ENCODE assay signal across 8 cellular contexts in genomic region chr2:64211471-64211870, GRCh38.
DNase-seq lines count a peak whose midpoint lies in the region; ATAC-seq, FAIRE-seq and TF ChIP-seq lines count a peak whose summit lies in the region.
"Had no signal": no experiment of that assay in that cellular context is flagged by ENCODE, and none has a peak within 500 bp of the region (broad histone marks: within the 10 kb centered on the region; RNA-seq: fewer than 3 reads in every experiment).

No MANE protein-coding gene starts in this region.

- H3K9me3 ChIP-seq in PC-9 (ENCODE audit: insufficient read depth, low read depth), result no peaks in the 10 kb centered on the region
- no peaks in the 10 kb centered on the region for H3K9me3 ChIP-seq in spleen

- no peaks in the 10 kb centered on the region for H3K27me3 Mint-ChIP-seq in dendritic cell treated with granulocyte-macrophage colony-stimulating factor and Interleukin-4, amounts not matched to agents 40 ng/mL and 50 ng/mL, for 4 days
- peaks cover 4% of the 10 kb centered on the region for H3K27me3 Mint-ChIP-seq in glutamatergic neuron (ENCODE audit: unreplicated experiment)

- H3K4me1 ChIP-seq in PC-9 (replicated peaks; ENCODE audit: insufficient read depth) (peaks cover 48% of the 10 kb centered on the region), spleen (peaks cover 30 to 50% (median 41%) of the 10 kb centered on the region in 6 donors)

- no peaks in the 10 kb centered on the region for H3K9me3 Mint-ChIP-seq in dendritic cell treated with granulocyte-macrophage colony-stimulating factor and Interleukin-4, amounts not matched to agents 40 ng/mL and 50 ng/mL, for 4 days
- H3K9me3 Mint-ChIP-seq in glutamatergic neuron (ENCODE audit: unreplicated experiment), result peaks cover 2% of the 10 kb centered on the region

- TSS peak; percentile 73 for BruUV-seq in PC-9 (replicated peaks; lab: Mats Ljungman, UMichigan)

- TF ChIP-seq CTCF in PC-9 (conservative IDR thresholded peaks at IDR 0.05) (no peak), spleen (IDR thresholded peaks at IDR 0.05 in 8 of 11, conservative IDR thresholded peaks at IDR 0.05 in 3 of 11) (no peak), glutamatergic neuron (IDR thresholded peaks at IDR 0.05; ENCODE audit: partially characterized antibody, unreplicated experiment) (no peak)

- H3K9me2 ChIP-seq in PC-9 (ENCODE audit: insufficient read depth), result no peaks in the 10 kb centered on the region

- WGBS in spleen, 5 donors, result 75 to 95% (median 86%) methylated on average over 3 of the region's 3 CpGs

- H3K36me3 ChIP-seq in PC-9 (ENCODE audit: low read depth) (no peaks in the 10 kb centered on the region), spleen (no peaks in the 10 kb centered on the region)

- POLR2A ChIA-PET in PC-9 (lab: Charles Lee; ENCODE audit: unreplicated experiment), result interaction anchor here (0.6 kb wide), 1 partner anchor 242 kb away, joined by 3 read pairs; no protein-coding TSS in a partner anchor

- H4K20me1 ChIP-seq in PC-9 (ENCODE audit: insufficient read depth), result no peaks in the 10 kb centered on the region

- H3K27ac ChIP-seq in PC-9, result peak overlapping the region; percentile 69
- peak overlapping the region in 7 of 8 donors; percentile 39 to 93 (median 84) for H3K27ac ChIP-seq in spleen

- FAIRE-seq in GM12891 (lab: Jason Lieb, UNC), result peak; percentile 78

- peak overlapping the region; percentile 64 for H3K27ac Mint-ChIP-seq in dendritic cell treated with granulocyte-macrophage colony-stimulating factor and Interleukin-4, amounts not matched to agents 40 ng/mL and 50 ng/mL, for 4 days
- no peak overlapping the region for H3K27ac Mint-ChIP-seq in glutamatergic neuron (ENCODE audit: unreplicated experiment)

- no peaks in the 10 kb centered on the region for H3K27me3 ChIP-seq in PC-9 (ENCODE audit: insufficient read depth, low read depth)
- H3K27me3 ChIP-seq in spleen (replicated peaks in 1 of 7), result no peaks in the 10 kb centered on the region

- peak overlapping the region; percentile 41; the same call in 1 of the 2 replicates for H3K4me2 ChIP-seq in PC-9

- CTCF ChIA-PET in PC-9 (lab: Charles Lee), result no interaction called here

- no peak for ATAC-seq in HG02885 (IDR thresholded peaks at IDR 0.05; ENCODE audit: poor library complexity, unreplicated experiment)

- intact Hi-C loops in PC-9 (cut with micrococcal nuclease; ENCODE audit: unreplicated experiment), result no loop called here
- intact Hi-C loops in dendritic cell treated with granulocyte-macrophage colony-stimulating factor and Interleukin-4, amounts not matched to agents 40 ng/mL and 50 ng/mL, for 4 days (cut with micrococcal nuclease), result loop anchor here (5.0 kb wide), 2 partner anchors 66 to 69 kb away; partner anchors contain the start of gene PELI1
- intact Hi-C loops in spleen (cut with DNase I; ENCODE audit: low total_unique reads), result no loop called here

- no peak for DNase-seq in GM12891 (ENCODE audit: insufficient read length, low spot score)
- no peak for DNase-seq in PC-9
- DNase-seq in spleen, result no peak
- no peak for DNase-seq in HUDEP-2 (lab: John Stamatoyannopoulos, UW; ENCODE audit: unreplicated experiment in 76 of 76)
- DNase-seq in glutamatergic neuron, result no peak
- DNase-seq: activated CD4-positive, alpha-beta T cell treated with anti-CD3 and anti-CD28 coated beads, Interleukin-2, amount 50 U/mL, for 48 hours had no signal

- no peak overlapping the region for H3K4me3 Mint-ChIP-seq in dendritic cell treated with granulocyte-macrophage colony-stimulating factor and Interleukin-4, amounts not matched to agents 40 ng/mL and 50 ng/mL, for 4 days
- no peak overlapping the region for H3K4me3 Mint-ChIP-seq in glutamatergic neuron (ENCODE audit: unreplicated experiment)

- TF ChIP-seq POLR2A in GM12891 (IDR thresholded peaks at IDR 0.05; ENCODE audit: low read depth, low read length) (no peak), spleen (IDR thresholded peaks at IDR 0.05) (no peak)

- no peak overlapping the region for H2AFZ ChIP-seq in PC-9

- H3K79me2 ChIP-seq in PC-9 (ENCODE audit: low read depth), result no peaks in the 10 kb centered on the region

- H3K4me1 Mint-ChIP-seq in dendritic cell treated with granulocyte-macrophage colony-stimulating factor and Interleukin-4, amounts not matched to agents 40 ng/mL and 50 ng/mL, for 4 days (ENCODE audit: low read depth), result peaks cover 50% of the 10 kb centered on the region
- H3K4me1 Mint-ChIP-seq in glutamatergic neuron (ENCODE audit: low read depth, unreplicated experiment), result no peaks in the 10 kb centered on the region

- H3K4me3 ChIP-seq in PC-9 (no peak overlapping the region), spleen (peak overlapping the region in 1 of 8 donors; percentile 47)

- no peaks in the 10 kb centered on the region for H3K36me3 Mint-ChIP-seq in dendritic cell treated with granulocyte-macrophage colony-stimulating factor and Interleukin-4, amounts not matched to agents 40 ng/mL and 50 ng/mL, for 4 days (ENCODE audit: low read depth)
- no peaks in the 10 kb centered on the region for H3K36me3 Mint-ChIP-seq in glutamatergic neuron (ENCODE audit: unreplicated experiment)

- H3F3A ChIP-seq in PC-9 (ENCODE audit: insufficient read depth, low read depth), result peaks cover 26% of the 10 kb centered on the region

TF ChIP-seq in GM12891, 5 proteins besides CTCF, POLR2A, EP300 and RAD21:
- TF ChIP-seq POLR2AphosphoS5 (IDR thresholded peaks at IDR 0.05; ENCODE audit: low read depth, low read length) (no peak), TAF1 (IDR thresholded peaks at IDR 0.05; ENCODE audit: low read depth, low read length) (no peak), POU2F2 (IDR thresholded peaks at IDR 0.05; ENCODE audit: low read depth, low read length) (no peak), SPI1 (IDR thresholded peaks at IDR 0.05; ENCODE audit: low read depth, low read length) (no peak), PAX5 (IDR thresholded peaks at IDR 0.05; ENCODE audit: insufficient read depth, low read length, severe bottlenecking) (no peak)
